In the genomic region with DNA sequence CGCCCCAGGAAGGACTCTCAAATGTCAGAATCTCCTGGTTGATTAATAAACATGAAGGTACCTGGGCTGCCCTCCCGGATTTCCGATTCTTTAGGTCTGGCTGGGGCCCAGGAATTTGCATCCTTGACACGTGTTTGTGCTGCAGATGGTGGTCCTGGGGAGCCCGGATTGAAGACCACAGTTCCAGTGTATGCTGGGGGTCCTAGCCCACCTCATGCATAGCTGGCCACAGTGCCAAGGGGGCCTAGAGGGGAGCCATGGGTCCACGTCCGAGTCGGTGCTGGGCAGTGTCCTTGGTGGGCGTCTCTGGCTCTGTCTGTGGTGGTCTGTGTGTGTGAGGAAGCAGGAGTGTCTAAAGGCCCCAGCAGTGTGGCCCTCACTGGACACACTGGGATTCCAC, we compare ENCODE assay signal across 25 cellular contexts. TPM values are rescaled to one million over a fixed set of nuclear protein-coding genes. Genes with fewer than 3 reads are reported as not detected.
DNase-seq lines count a peak whose midpoint lies in the region; ATAC-seq and TF ChIP-seq lines count a peak whose summit lies in the region.
"Had no signal": no experiment of that assay in that cellular context is flagged by ENCODE, and none has a peak within 500 bp of the region (broad histone marks: within the 10 kb centered on the region; RNA-seq: fewer than 3 reads in every experiment).

No MANE protein-coding gene starts in this region.

- H3K27me3 ChIP-seq in esophagus muscularis mucosa (peaks cover 0 to 5% (median 0%) of the 10 kb centered on the region in 4 donors), osteoblast (ENCODE audit: insufficient read depth, low read length) (no peaks in the 10 kb centered on the region), vagina (no peaks in the 10 kb centered on the region)
- H3K27me3 ChIP-seq: brain microvascular endothelial cell, foreskin keratinocyte, thyroid gland had no signal

- H3K4me1 ChIP-seq in esophagus muscularis mucosa: peaks cover 9 to 79% (median 69%) of the 10 kb centered on the region in 4 donors
- H3K4me1 ChIP-seq in osteoblast (ENCODE audit: insufficient read depth, low read length): peaks cover 13% of the 10 kb centered on the region
- H3K4me1 ChIP-seq in vagina: peaks cover 33% of the 10 kb centered on the region
- H3K4me1 ChIP-seq: foreskin keratinocyte had no signal

- POLR2A ChIA-PET in GM10248 (lab: Yijun Ruan, JAX): no interaction called here

- H3K9me3 Mint-ChIP-seq in activated naive CD8-positive, alpha-beta T cell treated with anti-CD3 and anti-CD28 coated beads for 36 hours: no peaks in the 10 kb centered on the region
- H3K9me3 Mint-ChIP-seq in activated T-helper 17 cell treated with anti-CD3 and anti-CD28 coated beads, Interleukin-2, amount 50 U/mL, for 72 hours: no peaks in the 10 kb centered on the region
- H3K9me3 Mint-ChIP-seq: activated naive CD8-positive, alpha-beta T cell treated with anti-CD3 and anti-CD28 coated beads, Interleukin-2, amount 50 U/mL, for 24 hours had no signal

- TF ChIP-seq EP300 in esophagus muscularis mucosa (IDR thresholded peaks at IDR 0.05): no peak

- no peak for TF ChIP-seq CTCF in esophagus muscularis mucosa (IDR thresholded peaks at IDR 0.05)
- TF ChIP-seq CTCF in osteoblast (IDR thresholded peaks at IDR 0.05; ENCODE audit: extremely low read depth, low read depth, low read length): no peak
- no peak for TF ChIP-seq CTCF in vagina (IDR thresholded peaks at IDR 0.05)
- no peak for TF ChIP-seq CTCF in GM10248 (IDR thresholded peaks at IDR 0.05; ENCODE audit: control extremely low read depth, extremely low read depth, low read depth, missing control alignments)

- CTCF ChIA-PET in GM10248 (lab: Yijun Ruan, JAX): no interaction called here

- peaks cover 64% of the 10 kb centered on the region for H4K20me1 ChIP-seq in osteoblast (ENCODE audit: insufficient read depth, low read length)

- H3K4me3 Mint-ChIP-seq in activated naive CD8-positive, alpha-beta T cell treated with anti-CD3 and anti-CD28 coated beads for 36 hours: no peak overlapping the region
- H3K4me3 Mint-ChIP-seq in activated T-helper 17 cell treated with anti-CD3 and anti-CD28 coated beads, Interleukin-2, amount 50 U/mL, for 72 hours: no peak overlapping the region
- H3K4me3 Mint-ChIP-seq: activated naive CD8-positive, alpha-beta T cell treated with anti-CD3 and anti-CD28 coated beads, Interleukin-2, amount 50 U/mL, for 24 hours had no signal

- H3K9me3 ChIP-seq in esophagus muscularis mucosa (no peaks in the 10 kb centered on the region), osteoblast (ENCODE audit: low read depth, low read length) (no peaks in the 10 kb centered on the region), vagina (no peaks in the 10 kb centered on the region)
- H3K9me3 ChIP-seq: BLaER1 treated with 17β-estradiol and CSF1 and Interleukin-3, amounts not matched to agents 10 nM and 100 nM; thyroid gland had no signal

- intact Hi-C loops in esophagus muscularis mucosa (cut with DNase I) (no loop called here), vagina (cut with DNase I) (loop anchor here (10.0 kb wide), 1 partner anchor 169 kb away; no protein-coding TSS in a partner anchor)

- peaks cover 26% of the 10 kb centered on the region for H3K27me3 Mint-ChIP-seq in activated naive CD8-positive, alpha-beta T cell treated with anti-CD3 and anti-CD28 coated beads for 36 hours
- H3K27me3 Mint-ChIP-seq in activated T-helper 17 cell treated with anti-CD3 and anti-CD28 coated beads, Interleukin-2, amount 50 U/mL, for 72 hours: peaks cover 5% of the 10 kb centered on the region

- peaks cover 74% of the 10 kb centered on the region for H3K79me2 ChIP-seq in osteoblast (ENCODE audit: insufficient read depth, low read length)

- no peak overlapping the region for H3K27ac Mint-ChIP-seq in activated naive CD8-positive, alpha-beta T cell treated with anti-CD3 and anti-CD28 coated beads for 36 hours
- no peak overlapping the region for H3K27ac Mint-ChIP-seq in activated T-helper 17 cell treated with anti-CD3 and anti-CD28 coated beads, Interleukin-2, amount 50 U/mL, for 72 hours
- H3K27ac Mint-ChIP-seq: activated naive CD8-positive, alpha-beta T cell treated with anti-CD3 and anti-CD28 coated beads, Interleukin-2, amount 50 U/mL, for 24 hours had no signal

- H3K36me3 ChIP-seq in esophagus muscularis mucosa (no peaks in the 10 kb centered on the region), osteoblast (ENCODE audit: insufficient read depth, low read length) (no peaks in the 10 kb centered on the region), vagina (no peaks in the 10 kb centered on the region)
- H3K36me3 ChIP-seq: thyroid gland had no signal

- WGBS in esophagus muscularis mucosa: 64% methylated on average over 9 of the region's 9 CpGs

- H3K4me2 ChIP-seq in osteoblast (ENCODE audit: insufficient read depth, low read length): no peak overlapping the region
- H3K4me2 ChIP-seq: KMS-11 had no signal

- TF ChIP-seq POLR2A in esophagus muscularis mucosa (IDR thresholded peaks at IDR 0.05; ENCODE audit: low read depth): no peak
- TF ChIP-seq POLR2A in vagina (IDR thresholded peaks at IDR 0.05): no peak

- peaks cover 3% of the 10 kb centered on the region for H3K4me1 Mint-ChIP-seq in activated naive CD8-positive, alpha-beta T cell treated with anti-CD3 and anti-CD28 coated beads for 36 hours
- no peaks in the 10 kb centered on the region for H3K4me1 Mint-ChIP-seq in activated T-helper 17 cell treated with anti-CD3 and anti-CD28 coated beads, Interleukin-2, amount 50 U/mL, for 72 hours

- H2AFZ ChIP-seq in osteoblast (ENCODE audit: low read length): no peak overlapping the region

- no peaks in the 10 kb centered on the region for H3K36me3 Mint-ChIP-seq in activated naive CD8-positive, alpha-beta T cell treated with anti-CD3 and anti-CD28 coated beads for 36 hours
- no peaks in the 10 kb centered on the region for H3K36me3 Mint-ChIP-seq in activated T-helper 17 cell treated with anti-CD3 and anti-CD28 coated beads, Interleukin-2, amount 50 U/mL, for 72 hours (ENCODE audit: low read depth)

- H3K27ac ChIP-seq in angular gyrus (ENCODE audit: low read depth, low read length) (peak overlapping the region; percentile 61), esophagus muscularis mucosa (replicated peaks in 1 of 4) (peak overlapping the region; percentile 91 to 97 (median 96)), osteoblast (ENCODE audit: low read depth, low read length) (no peak overlapping the region), vagina (peak overlapping the region; percentile 88)
- H3K27ac ChIP-seq: BLaER1 treated with 17β-estradiol and CSF1 and Interleukin-3, amounts not matched to agents 10 nM and 100 nM; brain microvascular endothelial cell; foreskin keratinocyte; KMS-11 had no signal

- DNase-seq in esophagus muscularis mucosa (ENCODE audit: extremely low spot score): no peak
- DNase-seq in osteoblast (ENCODE audit: insufficient read length, low spot score, missing footprints): peak; percentile 71
- DNase-seq in vagina (ENCODE audit: extremely low spot score in 2 of 2): no peak
- DNase-seq in activated naive CD8-positive, alpha-beta T cell treated with anti-CD3 and anti-CD28 coated beads for 36 hours: no peak
- DNase-seq in GM10248 (ENCODE audit: extremely low spot score): no peak
- DNase-seq: activated CD4-positive, alpha-beta T cell treated with anti-CD3 and anti-CD28 coated beads for 48 hours; activated CD8-positive, alpha-beta memory T cell treated with anti-CD3 and anti-CD28 coated beads for 24 hours; activated gamma-delta T cell; activated naive CD8-positive, alpha-beta T cell treated with anti-CD3 and anti-CD28 coated beads, Interleukin-2, amount 50 U/mL, for 24 hours; brain microvascular endothelial cell; effector memory CD4-positive, alpha-beta T cell; foreskin keratinocyte; HCEC 1CT; mammary epithelial cell; MM.1S; OCI-M1; stimulated activated CD4-positive, alpha-beta T cell treated with anti-CD3 and anti-CD28 coated beads, Interleukin-15, amount 100 ng/mL, for 24 hours; stimulated activated naive CD4-positive, alpha-beta T cell treated with Interleukin-2 at 50 U/mL for 16 hours; thyroid gland had no signal

- H3K4me3 ChIP-seq in esophagus muscularis mucosa: peak overlapping the region in 1 of 4 donors; percentile 12
- no peak overlapping the region for H3K4me3 ChIP-seq in osteoblast (ENCODE audit: insufficient read depth, low read length)
- H3K4me3 ChIP-seq in vagina: peak overlapping the region in 1 of 2 donors; percentile 16
- H3K4me3 ChIP-seq: BLaER1 treated with 17β-estradiol and CSF1 and Interleukin-3, amounts not matched to agents 10 nM and 100 nM; thyroid gland had no signal

- ATAC-seq in activated T-helper 17 cell treated with anti-CD3 and anti-CD28 coated beads, Interleukin-2, amount 50 U/mL, for 72 hours (replicated peaks): no peak
- ATAC-seq: activated naive CD8-positive, alpha-beta T cell treated with anti-CD3 and anti-CD28 coated beads, Interleukin-2, amount 50 U/mL, for 24 hours; foreskin keratinocyte; left colon; Right ventricle myocardium inferior had no signal

RNA-seq across cellular contexts. Expression of a gene that starts 3.2 kb away (rescaled TPM):
- total RNA-seq in esophagus muscularis mucosa (100 to 1,000 TPM; 100 to 206 (median 122) TPM), osteoblast (43.0 and 49.9 TPM in 2 replicates), vagina (20.4 TPM)
- total RNA-seq in activated naive CD8-positive, alpha-beta T cell treated with anti-CD3 and anti-CD28 coated beads for 36 hours: 10 to 100 TPM; 10.5 to 11.9 TPM
- 10 to 100 TPM; 14.0 to 30.4 TPM for total RNA-seq in activated T-helper 17 cell treated with anti-CD3 and anti-CD28 coated beads, Interleukin-2, amount 50 U/mL, for 72 hours
